ENCODE assay signal across 18 cellular contexts in the genomic region with DNA sequence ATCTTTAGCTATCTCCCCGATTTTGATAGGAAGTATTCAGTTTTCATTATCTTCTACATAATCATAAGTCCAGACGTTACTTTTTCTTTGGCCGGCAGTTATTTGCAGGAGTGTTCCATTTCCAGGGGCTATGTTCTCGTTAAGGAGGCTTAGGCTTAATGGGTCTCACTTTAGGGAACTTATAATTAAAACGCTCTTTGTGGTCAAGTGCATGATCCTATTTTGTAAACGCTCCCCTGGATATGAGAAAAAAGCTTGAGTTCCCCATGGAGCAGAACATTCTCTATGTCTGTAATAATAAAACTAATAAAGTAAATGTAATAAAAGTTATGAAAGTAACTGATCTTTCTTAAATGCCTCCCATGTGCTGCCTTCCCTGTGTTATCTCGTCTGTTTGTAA. TPM values are rescaled to one million over a fixed set of nuclear protein-coding genes. Genes with fewer than 3 reads are reported as not detected.
DNase-seq lines count a peak whose midpoint lies in the region; FAIRE-seq and TF ChIP-seq lines count a peak whose summit lies in the region.
"Had no signal": no experiment of that assay in that cellular context is flagged by ENCODE, and none has a peak within 500 bp of the region (broad histone marks: within the 10 kb centered on the region; RNA-seq: fewer than 3 reads in every experiment).

No MANE protein-coding gene starts in this region.

- H3K4me3 Mint-ChIP-seq in neural crest cell (no peak overlapping the region), type B pancreatic cell (no peak overlapping the region)
- H3K4me3 Mint-ChIP-seq: CD8-positive, alpha-beta memory T cell; GM23338 had no signal

- TF ChIP-seq CTCF in D721Med (IDR thresholded peaks at IDR 0.05; ENCODE audit: insufficient read depth, missing control alignments) (no peak), VCaP (conservative IDR thresholded peaks at IDR 0.05) (no peak), neural crest cell (conservative IDR thresholded peaks at IDR 0.05) (no peak), type B pancreatic cell (conservative IDR thresholded peaks at IDR 0.05) (no peak)

- H3K27me3 Mint-ChIP-seq in neural crest cell (ENCODE audit: low read depth) (no peaks in the 10 kb centered on the region), type B pancreatic cell (no peaks in the 10 kb centered on the region)
- H3K27me3 Mint-ChIP-seq: CD8-positive, alpha-beta memory T cell had no signal

- peak overlapping the region; percentile 19; the same call in 1 of the 2 replicates for H3K27ac ChIP-seq in VCaP

- H3K27ac Mint-ChIP-seq in neural crest cell (ENCODE audit: unreplicated experiment) (peak overlapping the region; percentile 70), type B pancreatic cell (no peak overlapping the region)
- H3K27ac Mint-ChIP-seq: CD14-positive monocyte; CD8-positive, alpha-beta memory T cell; GM23338 had no signal

- H3K4me1 Mint-ChIP-seq in neural crest cell, result no peaks in the 10 kb centered on the region
- no peaks in the 10 kb centered on the region for H3K4me1 Mint-ChIP-seq in type B pancreatic cell (ENCODE audit: unreplicated experiment)
- H3K4me1 Mint-ChIP-seq: CD14-positive monocyte; CD8-positive, alpha-beta memory T cell; GM23338 had no signal

- no peak for FAIRE-seq in D721Med (lab: Jason Lieb, UNC)
- FAIRE-seq: A204.1, G401.6, GM12891, HepG2, HTR-8/SVneo had no signal

- H3K36me3 Mint-ChIP-seq in neural crest cell (ENCODE audit: low read depth) (peaks cover 29% of the 10 kb centered on the region), type B pancreatic cell (peaks cover 15% of the 10 kb centered on the region)

- H3K9me3 Mint-ChIP-seq in neural crest cell (no peaks in the 10 kb centered on the region), type B pancreatic cell (no peaks in the 10 kb centered on the region)

- DNase-seq in D721Med (ENCODE audit: insufficient read length, low spot score) (peak; percentile 31), NCI-H82 (lab: John Stamatoyannopoulos, UW) (peak; percentile 62), neural crest cell (ENCODE audit: low read depth, low spot score) (no peak), SW 1271 (lab: John Stamatoyannopoulos, UW) (no peak), type B pancreatic cell (ENCODE audit: extremely low spot score, unreplicated experiment) (no peak), DMS153 (lab: John Stamatoyannopoulos, UW) (no peak)
- DNase-seq: Caco-2; CD8-positive, alpha-beta memory T cell; EL; H7 had no signal

RNA-seq across cellular contexts. Expression of gene GPR153, which starts 48.7 kb away (rescaled TPM):
- total RNA-seq in neural crest cell, result 28.1 and 28.7 TPM in 2 replicates
- total RNA-seq in type B pancreatic cell (ENCODE audit: low replicate concordance), result 6.1 and 8.5 TPM in 2 replicates

Comparison
In these comparisons a context has a peak if more than half of its experiments do, and no peak if none do; other contexts are left out.
1. DNase-seq: peak in D721Med (single experiment) and NCI-H82 (single experiment); none in neural crest cell (single experiment), SW 1271 (0 of 2), type B pancreatic cell (single experiment) and DMS153 (single experiment).